ENCODE assay signal across 16 cellular contexts in genomic region chr1:59092126-59092525, GRCh38.
A peak's percentile ranks its signal among the peaks of the same experiment; 100 is the strongest.
DNase-seq lines count a peak whose midpoint lies in the region; ATAC-seq, FAIRE-seq and TF ChIP-seq lines count a peak whose summit lies in the region.
"Had no signal": no experiment of that assay in that cellular context is flagged by ENCODE, and none has a peak within 500 bp of the region (broad histone marks: within the 10 kb centered on the region; RNA-seq: fewer than 3 reads in every experiment).

No MANE protein-coding gene starts in this region.

- CTCF ChIA-PET in mammary epithelial cell (lab: Charles Lee; ENCODE audit: low non-redundant PET) (no interaction called here), MCF 10A (lab: Yijun Ruan, JAX) (no interaction called here), IMR-90 (lab: Yijun Ruan, JAX) (no interaction called here)
- CTCF ChIA-PET in activated CD8-positive, alpha-beta T cell treated with anti-CD3 and anti-CD28 coated beads for 36 hours (lab: Charles Lee), result no interaction called here

- H3K36me3 ChIP-seq in mammary epithelial cell (ENCODE audit: insufficient read depth, low read length), result no peaks in the 10 kb centered on the region
- H3K36me3 ChIP-seq in IMR-90 (ENCODE audit: control insufficient read depth, insufficient read depth, low read length), result no peaks in the 10 kb centered on the region
- H3K36me3 ChIP-seq in bronchial epithelial cell (ENCODE audit: control insufficient read depth, insufficient read depth, low read length), result no peaks in the 10 kb centered on the region
- no peaks in the 10 kb centered on the region for H3K36me3 ChIP-seq in Karpas-422 (ENCODE audit: insufficient read depth, low read length)

- H3K79me1 ChIP-seq in IMR-90 (ENCODE audit: low read depth in 1 of 2, low read length in 2 of 2), result no peaks in the 10 kb centered on the region

- H3K14ac ChIP-seq in IMR-90 (replicated peaks; ENCODE audit: low read depth, low read length), result no peak overlapping the region

- no peak overlapping the region for H3K4me3 Mint-ChIP-seq in MCF 10A (ENCODE audit: unreplicated experiment)
- no peak overlapping the region for H3K4me3 Mint-ChIP-seq in stimulated activated effector memory CD8-positive, alpha-beta T cell treated with anti-CD3 and anti-CD28 coated beads, Interleukin-12 subunit alpha, Interleukin-12 subunit beta, amount 100 ng/mL, for 72 hours
- no peak overlapping the region for H3K4me3 Mint-ChIP-seq in activated CD8-positive, alpha-beta T cell treated with anti-CD3 and anti-CD28 coated beads for 36 hours

- H3K4me3 ChIP-seq in mammary epithelial cell (replicated peaks in 1 of 3; ENCODE audit: insufficient read depth in 1 of 3, low read depth in 2 of 3, low read length in 3 of 3) (no peak overlapping the region), IMR-90 (ENCODE audit: insufficient read depth, low read depth, low read length) (no peak overlapping the region), bronchial epithelial cell (ENCODE audit: low read depth, low read length) (no peak overlapping the region), Karpas-422 (ENCODE audit: low read length) (no peak overlapping the region)

- H3K9ac ChIP-seq in mammary epithelial cell (ENCODE audit: insufficient read depth, low read length), result no peak overlapping the region
- H3K9ac ChIP-seq in IMR-90 (ENCODE audit: low read depth, low read length), result no peak overlapping the region
- H3K9ac ChIP-seq in Karpas-422 (ENCODE audit: low read length), result no peak overlapping the region

- H2AFZ ChIP-seq in mammary epithelial cell (ENCODE audit: low read depth, low read length) (no peak overlapping the region), IMR-90 (replicated peaks; ENCODE audit: low read length, poor library complexity) (no peak overlapping the region), Karpas-422 (ENCODE audit: low read length) (no peak overlapping the region)

- peaks cover 5% of the 10 kb centered on the region for H3K4me1 Mint-ChIP-seq in MCF 10A (ENCODE audit: insufficient read depth, unreplicated experiment)
- no peaks in the 10 kb centered on the region for H3K4me1 Mint-ChIP-seq in stimulated activated effector memory CD8-positive, alpha-beta T cell treated with anti-CD3 and anti-CD28 coated beads, Interleukin-12 subunit alpha, Interleukin-12 subunit beta, amount 100 ng/mL, for 72 hours
- no peaks in the 10 kb centered on the region for H3K4me1 Mint-ChIP-seq in activated CD8-positive, alpha-beta T cell treated with anti-CD3 and anti-CD28 coated beads for 36 hours (ENCODE audit: low read depth)

- DNase-seq in mammary epithelial cell, result peak; percentile 47
- no peak for DNase-seq in MCF 10A (ENCODE audit: unreplicated experiment)
- peak; percentile 50 for DNase-seq in IMR-90
- peak; percentile 50 for DNase-seq in bronchial epithelial cell (ENCODE audit: low read depth)
- DNase-seq in stimulated activated effector memory CD8-positive, alpha-beta T cell treated with anti-CD3 and anti-CD28 coated beads, Interleukin-12 subunit alpha, Interleukin-12 subunit beta, amount 100 ng/mL, for 72 hours (ENCODE audit: low spot score in 2 of 2), result no peak
- DNase-seq in activated CD8-positive, alpha-beta T cell treated with anti-CD3 and anti-CD28 coated beads for 36 hours, result no peak
- no peak for DNase-seq in SIG-M5 treated with dmso at 0.1 percent for 504 hours (lab: John Stamatoyannopoulos, UW; ENCODE audit: unreplicated experiment)
- DNase-seq in Karpas-422, result no peak
- DNase-seq: COR-L47, DMS153, NCI-H1417, NCI-H1930, NCI-H446, NCI-H69, SHP77 treated with DMSO at 0.1 percent for 48 hours had no signal

- H2AK9ac ChIP-seq in IMR-90 (replicated peaks; ENCODE audit: low read depth, low read length, poor library complexity), result no peak overlapping the region

- peaks cover 6% of the 10 kb centered on the region for H3K4me1 ChIP-seq in mammary epithelial cell (ENCODE audit: insufficient read depth, low read length)
- H3K4me1 ChIP-seq in IMR-90 (ENCODE audit: control insufficient read depth, insufficient read depth, low read length), result peaks cover 2% of the 10 kb centered on the region; the same call in 1 of the 2 replicates
- no peaks in the 10 kb centered on the region for H3K4me1 ChIP-seq in Karpas-422 (ENCODE audit: low read length)

- H4K20me1 ChIP-seq in mammary epithelial cell (ENCODE audit: insufficient read depth, low read length), result no peaks in the 10 kb centered on the region
- no peaks in the 10 kb centered on the region for H4K20me1 ChIP-seq in IMR-90 (ENCODE audit: insufficient read depth, low read length)
- H4K20me1 ChIP-seq in Karpas-422 (ENCODE audit: insufficient read depth, low read depth, low read length), result no peaks in the 10 kb centered on the region

- H3K9me3 Mint-ChIP-seq in MCF 10A (ENCODE audit: unreplicated experiment), result peaks cover 7% of the 10 kb centered on the region
- H3K9me3 Mint-ChIP-seq in stimulated activated effector memory CD8-positive, alpha-beta T cell treated with anti-CD3 and anti-CD28 coated beads, Interleukin-12 subunit alpha, Interleukin-12 subunit beta, amount 100 ng/mL, for 72 hours, result no peaks in the 10 kb centered on the region
- H3K9me3 Mint-ChIP-seq in activated CD8-positive, alpha-beta T cell treated with anti-CD3 and anti-CD28 coated beads for 36 hours, result peaks cover 6% of the 10 kb centered on the region

- H2BK5ac ChIP-seq in IMR-90 (ENCODE audit: low read depth, low read length, poor library complexity, severe bottlenecking), result no peak overlapping the region

- BruUV-seq in mammary epithelial cell (replicated peaks; lab: Mats Ljungman, UMichigan), result no TSS peak
- no TSS peak for BruUV-seq in MCF 10A (replicated peaks; lab: Mats Ljungman, UMichigan)
- no TSS peak for BruUV-seq in IMR-90 (replicated peaks; lab: Mats Ljungman, UMichigan)

- no peak overlapping the region for H3K4me2 ChIP-seq in mammary epithelial cell (ENCODE audit: insufficient read depth, low read depth, low read length)
- no peak overlapping the region for H3K4me2 ChIP-seq in IMR-90 (ENCODE audit: low read depth, low read length)
- no peak overlapping the region for H3K4me2 ChIP-seq in Karpas-422 (ENCODE audit: low read depth, low read length, poor library complexity, severe bottlenecking)

- H3K36me3 Mint-ChIP-seq in MCF 10A (ENCODE audit: insufficient read depth, unreplicated experiment), result no peaks in the 10 kb centered on the region
- no peaks in the 10 kb centered on the region for H3K36me3 Mint-ChIP-seq in stimulated activated effector memory CD8-positive, alpha-beta T cell treated with anti-CD3 and anti-CD28 coated beads, Interleukin-12 subunit alpha, Interleukin-12 subunit beta, amount 100 ng/mL, for 72 hours
- no peaks in the 10 kb centered on the region for H3K36me3 Mint-ChIP-seq in activated CD8-positive, alpha-beta T cell treated with anti-CD3 and anti-CD28 coated beads for 36 hours (ENCODE audit: low read depth)

- FAIRE-seq in bronchial epithelial cell (lab: Jason Lieb, UNC), result no peak
- FAIRE-seq: H1 had no signal

- H3K27me3 ChIP-seq in mammary epithelial cell (ENCODE audit: insufficient read depth, low read length) (no peaks in the 10 kb centered on the region), IMR-90 (ENCODE audit: control insufficient read depth, insufficient read depth, low read length) (no peaks in the 10 kb centered on the region), bronchial epithelial cell (ENCODE audit: control insufficient read depth, insufficient read depth, low read length) (no peaks in the 10 kb centered on the region), Karpas-422 (ENCODE audit: low read length) (no peaks in the 10 kb centered on the region)

- H2BK120ac ChIP-seq in IMR-90 (ENCODE audit: low read depth, low read length), result no peak overlapping the region

- H3K27ac ChIP-seq in mammary epithelial cell (ENCODE audit: insufficient read depth, low read depth, low read length), result no peak overlapping the region
- H3K27ac ChIP-seq in IMR-90 (ENCODE audit: insufficient read depth, low read length), result no peak overlapping the region
- H3K27ac ChIP-seq in Karpas-422 (ENCODE audit: low read length), result no peak overlapping the region

- TF ChIP-seq RAD21 in IMR-90 (IDR thresholded peaks at IDR 0.05; ENCODE audit: low read length), result no peak

- dilution Hi-C loops in mammary epithelial cell (cut with HindIII; ENCODE audit: low sequenced_read_pairs), result no loop called here
- dilution Hi-C loops in IMR-90 (cut with HindIII; ENCODE audit: low sequenced_read_pairs, unreplicated experiment), result no loop called here

- no peak for TF ChIP-seq CTCF in mammary epithelial cell (conservative IDR thresholded peaks at IDR 0.05 in 1 of 2, IDR thresholded peaks at IDR 0.05 in 1 of 2; ENCODE audit: extremely low read depth in 1 of 2, insufficient read depth in 1 of 2, low read depth in 1 of 2, low read length in 2 of 2)
- no peak for TF ChIP-seq CTCF in MCF 10A (IDR thresholded peaks at IDR 0.05; ENCODE audit: unreplicated experiment)
- TF ChIP-seq CTCF in IMR-90 (conservative IDR thresholded peaks at IDR 0.05; ENCODE audit: low read depth, low read length), result no peak
- no peak for TF ChIP-seq CTCF in bronchial epithelial cell (IDR thresholded peaks at IDR 0.05; ENCODE audit: insufficient read depth, low read length, severe bottlenecking)
- TF ChIP-seq CTCF in activated CD8-positive, alpha-beta T cell treated with anti-CD3 and anti-CD28 coated beads for 36 hours (IDR thresholded peaks at IDR 0.05), result no peak

- intact Hi-C loops in mammary epithelial cell (cut with micrococcal nuclease), result loop anchor here (2.0 kb wide), 1 partner anchor 51 kb away; no protein-coding TSS in a partner anchor
- intact Hi-C loops in MCF 10A (cut with micrococcal nuclease), result no loop called here
- intact Hi-C loops in IMR-90 (cut with micrococcal nuclease), result no loop called here
- intact Hi-C loops in activated CD8-positive, alpha-beta T cell treated with anti-CD3 and anti-CD28 coated beads for 36 hours (cut with micrococcal nuclease), result no loop called here

- no peak overlapping the region for H2BK15ac ChIP-seq in IMR-90 (ENCODE audit: low read depth, low read length)

- no peak overlapping the region for H3K27ac Mint-ChIP-seq in MCF 10A (ENCODE audit: low read depth, unreplicated experiment)
- H3K27ac Mint-ChIP-seq in stimulated activated effector memory CD8-positive, alpha-beta T cell treated with anti-CD3 and anti-CD28 coated beads, Interleukin-12 subunit alpha, Interleukin-12 subunit beta, amount 100 ng/mL, for 72 hours, result no peak overlapping the region
- H3K27ac Mint-ChIP-seq in activated CD8-positive, alpha-beta T cell treated with anti-CD3 and anti-CD28 coated beads for 36 hours, result no peak overlapping the region

- no peaks in the 10 kb centered on the region for H3K27me3 Mint-ChIP-seq in MCF 10A (ENCODE audit: insufficient read depth, unreplicated experiment)
- H3K27me3 Mint-ChIP-seq in activated CD8-positive, alpha-beta T cell treated with anti-CD3 and anti-CD28 coated beads for 36 hours, result peaks cover 2% of the 10 kb centered on the region

- H3K56ac ChIP-seq in IMR-90 (ENCODE audit: extremely low read depth, insufficient read depth, low read length), result no peak overlapping the region

- whole genome bisulfite sequencing in mammary epithelial cell (ENCODE audit: low coverage, missing lambda C conversion rate), result 44% methylated on average over 3 of the region's 3 CpGs
- no CpG with 5 or more reads among the region's 3 CpGs for WGBS in IMR-90 (ENCODE audit: extremely low coverage in 2 of 2, insufficient read length in 1 of 2), 2 experiments

- POLR2A ChIA-PET in MCF 10A (lab: Yijun Ruan, JAX), result interaction anchor here (1.3 kb wide), 1 partner anchor 10 kb away, joined by 3 read pairs; no protein-coding TSS in a partner anchor
- POLR2A ChIA-PET in IMR-90 (lab: Charles Lee; ENCODE audit: unreplicated experiment), result no interaction called here
- POLR2A ChIA-PET in activated CD8-positive, alpha-beta T cell treated with anti-CD3 and anti-CD28 coated beads for 36 hours (lab: Charles Lee), result no interaction called here

- H3K79me2 ChIP-seq in mammary epithelial cell (ENCODE audit: insufficient read depth, low read length) (no peaks in the 10 kb centered on the region), Karpas-422 (ENCODE audit: low read length) (no peaks in the 10 kb centered on the region)

- no peak overlapping the region for H2AK5ac ChIP-seq in IMR-90 (ENCODE audit: low read depth, low read length)

- H3K9me3 ChIP-seq in mammary epithelial cell (replicated peaks; ENCODE audit: insufficient read depth, low read length), result no peaks in the 10 kb centered on the region
- no peaks in the 10 kb centered on the region for H3K9me3 ChIP-seq in IMR-90 (ENCODE audit: control insufficient read depth, insufficient read depth, low read length)
- H3K9me3 ChIP-seq in Karpas-422 (ENCODE audit: low read length), result no peaks in the 10 kb centered on the region

- H3K9me1 ChIP-seq in IMR-90 (ENCODE audit: insufficient read depth, low read length), result no peaks in the 10 kb centered on the region

- H3K18ac ChIP-seq in IMR-90 (ENCODE audit: low read depth, low read length), result no peak overlapping the region

- no peak overlapping the region for H3K23ac ChIP-seq in IMR-90 (ENCODE audit: low read depth, low read length)

- H2BK20ac ChIP-seq in IMR-90 (ENCODE audit: low read depth, low read length), result no peak overlapping the region

- H4K5ac ChIP-seq in IMR-90 (ENCODE audit: low read depth, low read length), result no peak overlapping the region

- H3K4ac ChIP-seq in IMR-90 (ENCODE audit: low read depth, low read length), result no peak overlapping the region

- no peaks in the 10 kb centered on the region for H3K9me2 ChIP-seq in Karpas-422 (replicated peaks; ENCODE audit: insufficient read depth, low read length)

- no peak overlapping the region for H4K91ac ChIP-seq in IMR-90 (ENCODE audit: insufficient read depth, low read depth, low read length)

- H4K8ac ChIP-seq in IMR-90 (ENCODE audit: low read depth in 2 of 2, low read length in 2 of 2), result no peak overlapping the region

- TF ChIP-seq POLR2A in IMR-90 (IDR thresholded peaks at IDR 0.05; ENCODE audit: low read depth, low read length), result no peak

- ATAC-seq in IMR-90 (ENCODE audit: low read depth), result peak; percentile 44
- ATAC-seq in stimulated activated effector memory CD8-positive, alpha-beta T cell treated with anti-CD3 and anti-CD28 coated beads, Interleukin-12 subunit alpha, Interleukin-12 subunit beta, amount 100 ng/mL, for 72 hours, result peak; percentile 60
- no peak for ATAC-seq in activated CD8-positive, alpha-beta T cell treated with anti-CD3 and anti-CD28 coated beads for 36 hours

- in situ Hi-C loops in mammary epithelial cell (cut with MboI; ENCODE audit: low sequenced_read_pairs in 2 of 2), result loop anchor here in 1 of 2 donors (25.0 kb wide), 1 partner anchor 595 kb away; no protein-coding TSS in a partner anchor
- in situ Hi-C loops in IMR-90 (cut with MboI; ENCODE audit: low sequenced_read_pairs), result no loop called here

Comparison
In these comparisons a context has a peak if more than half of its experiments do, and no peak if none do; other contexts are left out.
1. DNase-seq: peak in mammary epithelial cell (single experiment), IMR-90 (single experiment) and bronchial epithelial cell (single experiment); none in MCF 10A (single experiment), stimulated activated effector memory CD8-positive, alpha-beta T cell treated with anti-CD3 and anti-CD28 coated beads, Interleukin-12 subunit alpha, Interleukin-12 subunit beta, amount 100 ng/mL, for 72 hours (0 of 2), activated CD8-positive, alpha-beta T cell treated with anti-CD3 and anti-CD28 coated beads for 36 hours (single experiment), SIG-M5 treated with dmso at 0.1 percent for 504 hours (single experiment) and Karpas-422 (single experiment).